In the genomic region with DNA sequence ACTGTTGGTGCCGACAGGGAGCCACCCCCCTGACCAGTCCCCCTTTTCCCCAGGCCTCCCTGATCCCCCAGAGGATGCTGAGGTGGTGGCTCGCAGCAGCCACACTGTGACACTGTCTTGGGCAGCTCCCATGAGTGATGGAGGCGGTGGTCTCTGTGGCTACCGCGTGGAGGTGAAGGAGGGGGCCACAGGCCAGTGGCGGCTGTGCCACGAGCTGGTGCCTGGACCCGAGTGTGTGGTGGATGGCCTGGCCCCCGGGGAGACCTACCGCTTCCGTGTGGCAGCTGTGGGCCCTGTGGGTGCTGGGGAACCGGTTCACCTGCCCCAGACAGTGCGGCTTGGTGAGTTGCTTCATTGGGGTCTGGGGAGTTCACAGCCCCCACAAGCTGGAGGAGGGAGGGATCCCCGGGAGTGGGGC, we compare ENCODE assay signal across 10 cellular contexts.
"Had no signal": no experiment of that assay in that cellular context is flagged by ENCODE, and none has a peak within 500 bp of the region (broad histone marks: within the 10 kb centered on the region; RNA-seq: fewer than 3 reads in every experiment).

No MANE protein-coding gene starts in this region.

- H3K27ac ChIP-seq: body of pancreas, sigmoid colon had no signal

- H3K4me3 ChIP-seq: body of pancreas, sigmoid colon had no signal

- H3K27me3 ChIP-seq: body of pancreas, sigmoid colon had no signal

- ATAC-seq: activated T-helper 17 cell treated with anti-CD3 and anti-CD28 coated beads, Interleukin-2, amount 50 U/mL, for 72 hours; body of pancreas; naive thymus-derived CD8-positive, alpha-beta T cell had no signal

- H3K4me1 ChIP-seq: sigmoid colon had no signal

- DNase-seq: amniotic stem cell; central memory CD4-positive, alpha-beta T cell; effector memory CD4-positive, alpha-beta T cell; foreskin melanocyte; nucleus accumbens; sigmoid colon; stimulated activated CD4-positive, alpha-beta T cell treated with anti-CD3 and anti-CD28 coated beads, Interleukin-1b, Interleukin-23, amount 100 ng/mL, for 48 hours had no signal
